ENCODE assay signal across 8 cellular contexts in the genomic region with DNA sequence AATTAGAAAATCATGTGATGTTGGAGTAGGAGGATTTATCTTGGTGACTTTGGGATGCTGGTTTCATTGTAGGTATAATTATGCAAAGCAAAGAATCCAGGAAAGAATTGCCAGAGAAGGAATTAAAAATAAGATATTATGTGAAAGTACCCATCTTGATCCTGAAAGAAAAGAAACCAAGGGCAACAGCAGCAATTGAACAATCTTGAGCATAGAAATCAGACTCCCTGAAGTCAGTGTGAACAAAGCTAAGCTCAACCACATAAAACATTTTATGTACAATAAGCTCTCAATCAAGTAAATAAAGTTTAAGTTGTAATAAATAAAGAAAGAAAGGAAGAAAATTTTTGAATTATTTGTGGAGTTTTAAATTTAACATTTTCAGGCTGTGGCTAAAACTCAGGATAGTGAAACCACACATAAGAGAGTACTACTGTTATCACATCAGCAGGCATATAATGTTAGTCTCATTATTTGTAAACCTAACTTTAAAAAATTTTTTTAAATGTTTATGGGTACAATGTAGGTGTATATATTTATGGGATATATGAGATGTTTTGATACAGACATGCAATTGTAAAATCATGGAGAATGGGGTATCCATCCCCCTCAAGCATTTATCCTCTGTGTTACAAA. TPM values are rescaled to one million over a fixed set of nuclear protein-coding genes. Genes with fewer than 3 reads are reported as not detected.
DNase-seq lines count a peak whose midpoint lies in the region.

No MANE protein-coding gene starts in this region.

- no peaks in the 10 kb centered on the region for H3K9me3 ChIP-seq in iPS-20b (ENCODE audit: insufficient read depth, low read depth, low read length)
- H3K9me3 ChIP-seq in stomach smooth muscle (ENCODE audit: control insufficient read depth in 2 of 2, low read length in 2 of 2): no peaks in the 10 kb centered on the region

- H3K4me3 ChIP-seq in iPS-20b (ENCODE audit: low read length) (peak overlapping the region; percentile 64), stomach smooth muscle (ENCODE audit: low read length in 2 of 2) (peak overlapping the region; percentile 60 to 63)

- no peak for DNase-seq in activated CD4-positive, alpha-beta T cell treated with anti-CD3 and anti-CD28 coated beads, Interleukin-2, amount 10 ng/mL, durations not matched to agents 24 days and 14 days
- no peak for DNase-seq in activated CD4-positive, alpha-beta T cell treated with anti-CD3 and anti-CD28 coated beads for 4 hours
- DNase-seq in activated T-helper 2 cell treated with anti-CD3 and anti-CD28 coated beads, Interferon-gamma antibody, Interleukin-2, Interleukin-4, amounts not matched to agents 10 μg/mL and 5 μg/mL and 100 μg/mL, durations not matched to agents 14 hours and 24 hours and 36 hours (ENCODE audit: low spot score): no peak
- DNase-seq in GM03348 (ENCODE audit: low spot score) (no peak), AG08396 (ENCODE audit: low spot score) (no peak), DMS153 treated with DMSO at 0.1 percent for 48 hours (lab: John Stamatoyannopoulos, UW; ENCODE audit: unreplicated experiment) (no peak)

- H3K27ac ChIP-seq in iPS-20b (ENCODE audit: low read length) (no peak overlapping the region), stomach smooth muscle (ENCODE audit: low read length) (no peak overlapping the region)

- no peaks in the 10 kb centered on the region for H3K36me3 ChIP-seq in iPS-20b (ENCODE audit: insufficient read depth, low read depth, low read length)
- no peaks in the 10 kb centered on the region for H3K36me3 ChIP-seq in stomach smooth muscle (ENCODE audit: control insufficient read depth in 2 of 2, insufficient read depth in 2 of 2, low read length in 2 of 2)

- H3K9ac ChIP-seq in iPS-20b (ENCODE audit: low read depth, low read length) (peak overlapping the region; percentile 62; the same call in 1 of the 2 replicates), stomach smooth muscle (ENCODE audit: low read length in 2 of 2) (no peak overlapping the region)

- H3K4me3 Mint-ChIP-seq in activated CD4-positive, alpha-beta T cell treated with anti-CD3 and anti-CD28 coated beads, Interleukin-2, amount 10 ng/mL, durations not matched to agents 24 days and 14 days: peak overlapping the region; percentile 83
- H3K4me3 Mint-ChIP-seq in activated T-helper 2 cell treated with anti-CD3 and anti-CD28 coated beads, Interferon-gamma antibody, Interleukin-2, Interleukin-4, amounts not matched to agents 10 μg/mL and 5 μg/mL and 100 μg/mL, durations not matched to agents 14 hours and 24 hours and 36 hours (ENCODE audit: low read depth): peak overlapping the region; percentile 78

- intact Hi-C loops in activated CD4-positive, alpha-beta T cell treated with anti-CD3 and anti-CD28 coated beads, Interleukin-2, amount 10 ng/mL, durations not matched to agents 24 days and 14 days (cut with micrococcal nuclease): loop anchor here (1.0 to 2.0 kb wide), 4 partner anchors 13 to 32 kb away; no protein-coding TSS in a partner anchor
- intact Hi-C loops in activated T-helper 2 cell treated with anti-CD3 and anti-CD28 coated beads, Interferon-gamma antibody, Interleukin-2, Interleukin-4, amounts not matched to agents 10 μg/mL and 5 μg/mL and 100 μg/mL, durations not matched to agents 14 hours and 24 hours and 36 hours (cut with micrococcal nuclease): loop anchor here (1.0 to 2.0 kb wide), 4 partner anchors 13 to 32 kb away; no protein-coding TSS in a partner anchor

- peaks cover 3% of the 10 kb centered on the region for H3K9me3 Mint-ChIP-seq in activated CD4-positive, alpha-beta T cell treated with anti-CD3 and anti-CD28 coated beads, Interleukin-2, amount 10 ng/mL, durations not matched to agents 24 days and 14 days
- H3K9me3 Mint-ChIP-seq in activated T-helper 2 cell treated with anti-CD3 and anti-CD28 coated beads, Interferon-gamma antibody, Interleukin-2, Interleukin-4, amounts not matched to agents 10 μg/mL and 5 μg/mL and 100 μg/mL, durations not matched to agents 14 hours and 24 hours and 36 hours: no peaks in the 10 kb centered on the region

- H3K36me3 Mint-ChIP-seq in activated CD4-positive, alpha-beta T cell treated with anti-CD3 and anti-CD28 coated beads, Interleukin-2, amount 10 ng/mL, durations not matched to agents 24 days and 14 days (ENCODE audit: low read depth): no peaks in the 10 kb centered on the region
- H3K36me3 Mint-ChIP-seq in activated T-helper 2 cell treated with anti-CD3 and anti-CD28 coated beads, Interferon-gamma antibody, Interleukin-2, Interleukin-4, amounts not matched to agents 10 μg/mL and 5 μg/mL and 100 μg/mL, durations not matched to agents 14 hours and 24 hours and 36 hours (ENCODE audit: low read depth): peaks cover 3% of the 10 kb centered on the region

- H3K27me3 ChIP-seq in iPS-20b (ENCODE audit: insufficient read depth, low read length) (peaks cover 27% of the 10 kb centered on the region), stomach smooth muscle (ENCODE audit: control insufficient read depth in 1 of 2, insufficient read depth in 2 of 2, low read length in 2 of 2) (peaks cover 5 to 23% of the 10 kb centered on the region in 2 donors)

- peaks cover 22% of the 10 kb centered on the region for H3K4me1 Mint-ChIP-seq in activated CD4-positive, alpha-beta T cell treated with anti-CD3 and anti-CD28 coated beads, Interleukin-2, amount 10 ng/mL, durations not matched to agents 24 days and 14 days
- peaks cover 42% of the 10 kb centered on the region for H3K4me1 Mint-ChIP-seq in activated T-helper 2 cell treated with anti-CD3 and anti-CD28 coated beads, Interferon-gamma antibody, Interleukin-2, Interleukin-4, amounts not matched to agents 10 μg/mL and 5 μg/mL and 100 μg/mL, durations not matched to agents 14 hours and 24 hours and 36 hours (ENCODE audit: low read depth)

- peak overlapping the region; percentile 67 for H3K27ac Mint-ChIP-seq in activated CD4-positive, alpha-beta T cell treated with anti-CD3 and anti-CD28 coated beads, Interleukin-2, amount 10 ng/mL, durations not matched to agents 24 days and 14 days
- peak overlapping the region; percentile 76 for H3K27ac Mint-ChIP-seq in activated T-helper 2 cell treated with anti-CD3 and anti-CD28 coated beads, Interferon-gamma antibody, Interleukin-2, Interleukin-4, amounts not matched to agents 10 μg/mL and 5 μg/mL and 100 μg/mL, durations not matched to agents 14 hours and 24 hours and 36 hours

- peaks cover 81% of the 10 kb centered on the region for H3K27me3 Mint-ChIP-seq in activated CD4-positive, alpha-beta T cell treated with anti-CD3 and anti-CD28 coated beads, Interleukin-2, amount 10 ng/mL, durations not matched to agents 24 days and 14 days
- H3K27me3 Mint-ChIP-seq in activated T-helper 2 cell treated with anti-CD3 and anti-CD28 coated beads, Interferon-gamma antibody, Interleukin-2, Interleukin-4, amounts not matched to agents 10 μg/mL and 5 μg/mL and 100 μg/mL, durations not matched to agents 14 hours and 24 hours and 36 hours (ENCODE audit: low read depth): peaks cover 76% of the 10 kb centered on the region

- H3K4me1 ChIP-seq in iPS-20b (ENCODE audit: insufficient read depth, low read length): peaks cover 5% of the 10 kb centered on the region; the same call in 1 of the 2 replicates
- H3K4me1 ChIP-seq in stomach smooth muscle (ENCODE audit: control insufficient read depth, insufficient read depth, low read length): no peaks in the 10 kb centered on the region

RNA-seq across cellular contexts. Expression of a gene that starts 32.8 kb away (rescaled TPM):
- total RNA-seq in activated CD4-positive, alpha-beta T cell treated with anti-CD3 and anti-CD28 coated beads, Interleukin-2, amount 10 ng/mL, durations not matched to agents 24 days and 14 days: 0.23 and 0.38 TPM in 2 replicates
- total RNA-seq in activated T-helper 2 cell treated with anti-CD3 and anti-CD28 coated beads, Interferon-gamma antibody, Interleukin-2, Interleukin-4, amounts not matched to agents 10 μg/mL and 5 μg/mL and 100 μg/mL, durations not matched to agents 14 hours and 24 hours and 36 hours: 0.57 and 0.78 TPM in 2 replicates

RNA-seq across cellular contexts. Expression of a gene that starts 38.0 kb away (rescaled TPM):
- total RNA-seq in activated CD4-positive, alpha-beta T cell treated with anti-CD3 and anti-CD28 coated beads, Interleukin-2, amount 10 ng/mL, durations not matched to agents 24 days and 14 days: not detected in 2 replicates
- not detected in 2 replicates for total RNA-seq in activated T-helper 2 cell treated with anti-CD3 and anti-CD28 coated beads, Interferon-gamma antibody, Interleukin-2, Interleukin-4, amounts not matched to agents 10 μg/mL and 5 μg/mL and 100 μg/mL, durations not matched to agents 14 hours and 24 hours and 36 hours
